1 cellular context compared by ENCODE assay signal in genomic region chr14:51596473-51596870, GRCh38.
TF ChIP-seq lines count a peak whose summit lies in the region.

No MANE protein-coding gene starts in this region.

TF ChIP-seq in IMR-90, 13 proteins besides CTCF, POLR2A, EP300 and RAD21 (continued from another document):
- TF ChIP-seq MAFK (IDR thresholded peaks at IDR 0.05; ENCODE audit: low read depth, low read length) (no peak), RFX5 (IDR thresholded peaks at IDR 0.05; ENCODE audit: low read depth, low read length) (no peak), SMC3 (IDR thresholded peaks at IDR 0.05; ENCODE audit: low read depth, low read length) (no peak), NFE2L2 (IDR thresholded peaks at IDR 0.05; ENCODE audit: low read depth, low read length) (no peak)
